2 cellular contexts compared by ENCODE assay signal in genomic region chr3:173004681-173005080, GRCh38.
TF ChIP-seq lines count a peak whose summit lies in the region.

No MANE protein-coding gene starts in this region.

TF ChIP-seq in GM23338, 12 proteins besides CTCF, POLR2A, EP300 and RAD21:
- TF ChIP-seq ETS1 (IDR thresholded peaks at IDR 0.05): no peak
- no peak for TF ChIP-seq NANOG (IDR thresholded peaks at IDR 0.05; ENCODE audit: borderline replicate concordance)

TF ChIP-seq in K562, 482 proteins besides CTCF, POLR2A, EP300 and RAD21:
- TF ChIP-seq ZNF316 (IDR thresholded peaks at IDR 0.05) (0 out of 2 replicates have a peak, but pooled peaks have one; percentile 46), SMAD3 (CRISPR knock-in tag; conservative IDR thresholded peaks at IDR 0.05) (no peak)
